21 cellular contexts compared by ENCODE assay signal in genomic region chr16:77002644-77003043, GRCh38.
A peak's percentile ranks its signal among the peaks of the same experiment; 100 is the strongest.
DNase-seq lines count a peak whose midpoint lies in the region; ATAC-seq, FAIRE-seq and TF ChIP-seq lines count a peak whose summit lies in the region.
"Had no signal": no experiment of that assay in that cellular context is flagged by ENCODE, and none has a peak within 500 bp of the region (broad histone marks: within the 10 kb centered on the region; RNA-seq: fewer than 3 reads in every experiment).

No MANE protein-coding gene starts in this region.

- POLR2A ChIA-PET in H1 (lab: Charles Lee; ENCODE audit: partially characterized antibody): no interaction called here

- H3K79me2 ChIP-seq in H1 (ENCODE audit: control insufficient read depth in 1 of 2, insufficient read depth in 2 of 2, low read length in 2 of 2): no peaks in the 10 kb centered on the region

- H2BK20ac ChIP-seq in H1 (ENCODE audit: low read length): no peak overlapping the region

- no peaks in the 10 kb centered on the region for H4K20me1 ChIP-seq in H1 (replicated peaks in 1 of 2; ENCODE audit: control insufficient read depth in 1 of 2, insufficient read depth in 2 of 2, low read length in 2 of 2)
- H4K20me1 ChIP-seq: BLaER1 had no signal

- TF ChIP-seq POLR2A in H1 (IDR thresholded peaks at IDR 0.05; ENCODE audit: control extremely low read depth in 1 of 2, low read depth in 2 of 2, low read length in 2 of 2): no peak
- no peak for TF ChIP-seq POLR2A in adrenal gland (IDR thresholded peaks at IDR 0.05)

- no peak overlapping the region for H3K4ac ChIP-seq in H1 (replicated peaks; ENCODE audit: insufficient read length, low read depth, low read length)

- no peak for TF ChIP-seq EP300 in H1 (IDR thresholded peaks at IDR 0.05; ENCODE audit: borderline replicate concordance in 1 of 2, low read depth in 2 of 2, low read length in 2 of 2)

- no peak for TF ChIP-seq RAD21 in H1 (IDR thresholded peaks at IDR 0.05 in 1 of 2, conservative IDR thresholded peaks at IDR 0.05 in 1 of 2; ENCODE audit: low read depth in 2 of 2, low read length in 2 of 2)

- H3K4me1 ChIP-seq in H1 (replicated peaks in 1 of 4; ENCODE audit: control insufficient read depth in 3 of 4, insufficient read depth in 4 of 4, low read length in 3 of 4): no peaks in the 10 kb centered on the region
- no peaks in the 10 kb centered on the region for H3K4me1 ChIP-seq in adrenal gland (replicated peaks in 1 of 2)
- H3K4me1 ChIP-seq: BLaER1, Caco-2 had no signal

- H3K23ac ChIP-seq in H1 (ENCODE audit: insufficient read length): no peak overlapping the region

- peak; percentile 30 for DNase-seq in Right ventricle myocardium inferior (ENCODE audit: missing footprints)
- DNase-seq in Right ventricle myocardium superior: no peak
- no peak for DNase-seq in H1 (ENCODE audit: low read depth in 1 of 2, low spot score in 2 of 2)
- DNase-seq in adrenal gland: no peak
- DNase-seq in T-helper 17 cell: no peak
- DNase-seq: Caco-2; CD4-positive, CD25-positive, alpha-beta regulatory T cell; CD8-positive, alpha-beta T cell; DMS153; DND-41; GOT3; H7; HCEC 1CT had no signal

- TF ChIP-seq CTCF in H1 (IDR thresholded peaks at IDR 0.05; ENCODE audit: control extremely low read depth in 1 of 3, insufficient read depth in 1 of 3, low read depth in 1 of 3, low read length in 3 of 3): no peak
- no peak for TF ChIP-seq CTCF in adrenal gland (IDR thresholded peaks at IDR 0.05)

- H3K9ac ChIP-seq in H1 (replicated peaks in 1 of 4; ENCODE audit: extremely low read depth in 1 of 4, low read depth in 3 of 4, low read length in 3 of 4): no peak overlapping the region
- H3K9ac ChIP-seq: BLaER1 had no signal

- no peak overlapping the region for H3K4me3 Mint-ChIP-seq in stimulated activated memory B cell treated with anti-CD40 and anti-IgM and Interleukin-4, amounts not matched to agents 10 μg/mL and 1 μg/mL and 100 μg/mL, for 72 hours
- H3K4me3 Mint-ChIP-seq in T-helper 17 cell: no peak overlapping the region
- H3K4me3 Mint-ChIP-seq: B cell; CD4-positive, CD25-positive, alpha-beta regulatory T cell; CD8-positive, alpha-beta T cell had no signal

- H3K23me2 ChIP-seq in H1 (ENCODE audit: low read depth, low read length): no peaks in the 10 kb centered on the region

- H3K18ac ChIP-seq in H1 (ENCODE audit: extremely low read depth, low read length): no peak overlapping the region

- H3K27ac ChIP-seq in H1 (ENCODE audit: low read depth, low read length) (no peak overlapping the region), adrenal gland (no peak overlapping the region)
- H3K27ac ChIP-seq: 22Rv1, BLaER1, C4-2B had no signal

- no peak overlapping the region for H3K27ac Mint-ChIP-seq in stimulated activated memory B cell treated with anti-CD40 and anti-IgM and Interleukin-4, amounts not matched to agents 10 μg/mL and 1 μg/mL and 100 μg/mL, for 72 hours
- H3K27ac Mint-ChIP-seq in T-helper 17 cell: no peak overlapping the region
- H3K27ac Mint-ChIP-seq: B cell; CD4-positive, CD25-positive, alpha-beta regulatory T cell; CD8-positive, alpha-beta T cell had no signal

- H3K56ac ChIP-seq in H1 (replicated peaks; ENCODE audit: insufficient read length, low read depth, low read length): no peak overlapping the region

- H4K5ac ChIP-seq in H1 (ENCODE audit: insufficient read length, low read depth, low read length): no peak overlapping the region

- H4K91ac ChIP-seq in H1 (replicated peaks; ENCODE audit: insufficient read length, low read length): no peak overlapping the region

- no peak for ATAC-seq in Right ventricle myocardium inferior
- ATAC-seq in Right ventricle myocardium superior (ENCODE audit: poor library complexity): no peak
- ATAC-seq in stimulated activated memory B cell treated with anti-CD40 and anti-IgM and Interleukin-4, amounts not matched to agents 10 μg/mL and 1 μg/mL and 100 μg/mL, for 72 hours: peak; percentile 24
- no peak for ATAC-seq in T-helper 17 cell
- ATAC-seq: CD8-positive, alpha-beta T cell had no signal

- FAIRE-seq in H1 (lab: Jason Lieb, UNC): no peak
- FAIRE-seq: A204.1, G401.6, GM18507 had no signal

- H3K4me3 ChIP-seq in H1 (ENCODE audit: extremely low read depth in 1 of 4, insufficient read depth in 2 of 4, low read depth in 3 of 4, low read length in 4 of 4): no peak overlapping the region
- no peak overlapping the region for H3K4me3 ChIP-seq in adrenal gland
- H3K4me3 ChIP-seq: BLaER1 had no signal

- no peak overlapping the region for H2BK15ac ChIP-seq in H1 (ENCODE audit: low read length)

- no peaks in the 10 kb centered on the region for H3K4me1 Mint-ChIP-seq in stimulated activated memory B cell treated with anti-CD40 and anti-IgM and Interleukin-4, amounts not matched to agents 10 μg/mL and 1 μg/mL and 100 μg/mL, for 72 hours
- no peaks in the 10 kb centered on the region for H3K4me1 Mint-ChIP-seq in T-helper 17 cell
- H3K4me1 Mint-ChIP-seq: B cell; CD4-positive, CD25-positive, alpha-beta regulatory T cell had no signal

- H3K27me3 ChIP-seq in H1 (replicated peaks in 1 of 4; ENCODE audit: control insufficient read depth in 3 of 4, extremely low read depth in 1 of 4, insufficient read depth in 3 of 4, low read length in 3 of 4) (no peaks in the 10 kb centered on the region), adrenal gland (no peaks in the 10 kb centered on the region)
- H3K27me3 ChIP-seq: BLaER1 had no signal

- H2BK120ac ChIP-seq in H1 (replicated peaks; ENCODE audit: low read depth, low read length): no peak overlapping the region

- no peaks in the 10 kb centered on the region for H3K79me1 ChIP-seq in H1 (ENCODE audit: low read depth, low read length)

- H2AK5ac ChIP-seq in H1 (ENCODE audit: low read depth, low read length): no peak overlapping the region

- peaks cover 6% of the 10 kb centered on the region for H3K9me3 Mint-ChIP-seq in stimulated activated memory B cell treated with anti-CD40 and anti-IgM and Interleukin-4, amounts not matched to agents 10 μg/mL and 1 μg/mL and 100 μg/mL, for 72 hours

- CTCF ChIA-PET in H1 (lab: Charles Lee; ENCODE audit: partially characterized antibody): interaction anchor here (1.3 to 1.4 kb wide), 2 partner anchors 40 to 169 kb away, joined by 5 read pairs; no protein-coding TSS in a partner anchor

- no peaks in the 10 kb centered on the region for H3K36me3 ChIP-seq in H1 (ENCODE audit: control insufficient read depth in 2 of 4, insufficient read depth in 4 of 4, low read length in 3 of 4)
- no peaks in the 10 kb centered on the region for H3K36me3 ChIP-seq in adrenal gland (replicated peaks in 1 of 2)
- H3K36me3 ChIP-seq: BLaER1 had no signal

- H3K36me3 Mint-ChIP-seq in stimulated activated memory B cell treated with anti-CD40 and anti-IgM and Interleukin-4, amounts not matched to agents 10 μg/mL and 1 μg/mL and 100 μg/mL, for 72 hours: no peaks in the 10 kb centered on the region
- H3K36me3 Mint-ChIP-seq in T-helper 17 cell (ENCODE audit: low read depth): no peaks in the 10 kb centered on the region
- H3K36me3 Mint-ChIP-seq: CD4-positive, CD25-positive, alpha-beta regulatory T cell; CD8-positive, alpha-beta T cell had no signal

- 0 out of 2 replicates have a peak overlapping the region, but pooled peaks have one; percentile 29 for H4K8ac ChIP-seq in H1 (ENCODE audit: extremely low read depth, insufficient read depth, low read length)

- H3K14ac ChIP-seq in H1 (ENCODE audit: insufficient read length): no peak overlapping the region

- no peaks in the 10 kb centered on the region for H3K27me3 Mint-ChIP-seq in stimulated activated memory B cell treated with anti-CD40 and anti-IgM and Interleukin-4, amounts not matched to agents 10 μg/mL and 1 μg/mL and 100 μg/mL, for 72 hours
- H3K27me3 Mint-ChIP-seq in T-helper 17 cell: no peaks in the 10 kb centered on the region
- H3K27me3 Mint-ChIP-seq: B cell had no signal

- H3K9me3 ChIP-seq in H1 (ENCODE audit: insufficient read depth in 2 of 2, low read depth in 1 of 2, low read length in 1 of 2) (0 out of 4 replicates have a peak, but pooled peaks cover 0 to 2% of the 10 kb centered on the region in 2 experiments), adrenal gland (replicated peaks in 1 of 3) (no peaks in the 10 kb centered on the region), T-helper 17 cell (ENCODE audit: control insufficient read depth, low read length, poor library complexity, severe bottlenecking) (no peaks in the 10 kb centered on the region)
- H3K9me3 ChIP-seq: BLaER1, Caco-2 had no signal

- no peak overlapping the region for H2AFZ ChIP-seq in H1 (ENCODE audit: low read length)

- no peak overlapping the region for H3K4me2 ChIP-seq in H1 (ENCODE audit: insufficient read depth in 1 of 2, low read depth in 2 of 2, low read length in 2 of 2)
- H3K4me2 ChIP-seq: BLaER1 had no signal

- H2BK12ac ChIP-seq in H1 (ENCODE audit: low read depth, low read length): no peak overlapping the region

- intact Hi-C loops in Right ventricle myocardium inferior (cut with DNase I): no loop called here
- intact Hi-C loops in Right ventricle myocardium superior (cut with DNase I): no loop called here
- intact Hi-C loops in adrenal gland (cut with DNase I): no loop called here

- 95% methylated on average over 4 of the region's 4 CpGs; no CpG with 5 or more reads in 1 of the 2 experiments for WGBS in H1 (ENCODE audit: extremely low coverage in 1 of 2, insufficient coverage in 1 of 2, insufficient read length in 1 of 2, insufficient replicate concordance in 2 of 2, low coverage in 1 of 2, low lambda C conversion rate in 2 of 2, missing lambda C conversion rate in 1 of 2), 2 experiments
- 76 to 87% (median 84%) methylated on average over 4 of the region's 4 CpGs for WGBS in adrenal gland, 4 donors

- no peak overlapping the region for H2BK5ac ChIP-seq in H1 (ENCODE audit: low read depth, low read length)

TF ChIP-seq in H1, 55 proteins besides CTCF, POLR2A, EP300 and RAD21 (continues in another document):
- TF ChIP-seq HDAC6 (IDR thresholded peaks at IDR 0.05; ENCODE audit: low read depth, low read length) (no peak), BRCA1 (IDR thresholded peaks at IDR 0.05; ENCODE audit: low read depth, low read length) (no peak), ATF3 (IDR thresholded peaks at IDR 0.05; ENCODE audit: insufficient read depth, low read depth, low read length) (no peak), CHD1 (IDR thresholded peaks at IDR 0.05; ENCODE audit: low read depth, low read length) (no peak), KDM1A (IDR thresholded peaks at IDR 0.05; ENCODE audit: borderline replicate concordance, low read length) (no peak), ZNF274 (IDR thresholded peaks at IDR 0.05; ENCODE audit: borderline replicate concordance, extremely low read depth, low read length) (no peak), CREB1 (IDR thresholded peaks at IDR 0.05) (no peak), SIN3A (conservative IDR thresholded peaks at IDR 0.05 in 1 of 2, IDR thresholded peaks at IDR 0.05 in 1 of 2; ENCODE audit: low read depth in 1 of 2, low read length in 2 of 2) (no peak), SP2 (IDR thresholded peaks at IDR 0.05; ENCODE audit: low read length) (no peak), RFX5 (IDR thresholded peaks at IDR 0.05; ENCODE audit: borderline replicate concordance, low read depth, low read length) (no peak), RXRA (IDR thresholded peaks at IDR 0.05; ENCODE audit: insufficient read depth, low read depth, low read length) (no peak)
